ENCODE assay signal across 2 cellular contexts in genomic region chr10:84108797-84109196, GRCh38.
TF ChIP-seq lines count a peak whose summit lies in the region.

No MANE protein-coding gene starts in this region.

TF ChIP-seq in GM23338, 12 proteins besides CTCF, POLR2A, EP300 and RAD21:
- TF ChIP-seq POLR2AphosphoS5 (IDR thresholded peaks at IDR 0.05; ENCODE audit: low read depth), result no peak
- no peak for TF ChIP-seq EZH2 (IDR thresholded peaks at IDR 0.05; ENCODE audit: low read depth, unreplicated experiment)

TF ChIP-seq in WTC11, 78 proteins besides CTCF, POLR2A, EP300 and RAD21:
- no peak for TF ChIP-seq HMGA2 (CRISPR knock-in tag; IDR thresholded peaks at IDR 0.05)
- TF ChIP-seq ZNF121 (CRISPR knock-in tag; IDR thresholded peaks at IDR 0.05), result no peak
